In the genomic region with DNA sequence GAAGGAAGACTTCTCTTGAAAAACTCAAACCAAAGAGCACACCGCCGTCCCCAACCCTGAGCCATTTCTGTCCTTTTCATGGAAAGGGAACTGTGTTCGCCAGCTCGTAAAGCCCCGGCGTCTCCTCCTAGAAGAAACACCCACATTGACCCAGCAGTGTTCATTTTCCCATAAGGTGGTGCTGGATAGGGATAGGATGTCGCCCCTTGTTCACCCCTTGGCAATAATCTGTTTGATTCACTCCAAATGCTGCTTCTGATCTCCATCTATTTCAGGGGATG, we compare ENCODE assay signal across 20 cellular contexts.
DNase-seq lines count a peak whose midpoint lies in the region; ATAC-seq, FAIRE-seq and TF ChIP-seq lines count a peak whose summit lies in the region.
"Had no signal": no experiment of that assay in that cellular context is flagged by ENCODE, and none has a peak within 500 bp of the region (broad histone marks: within the 10 kb centered on the region; RNA-seq: fewer than 3 reads in every experiment).

No MANE protein-coding gene starts in this region.

- peak overlapping the region; percentile 92 for H3K27ac Mint-ChIP-seq in activated CD4-positive, alpha-beta T cell treated with anti-CD3 and anti-CD28 coated beads, Interleukin-2, amount 10 ng/mL, durations not matched to agents 7 days and 5 days
- H3K27ac Mint-ChIP-seq in CD4-positive, CD25-positive, alpha-beta regulatory T cell = peak overlapping the region; percentile 10 to 78 (median 65)
- peak overlapping the region; percentile 96 for H3K27ac Mint-ChIP-seq in activated CD4-positive, alpha-beta memory T cell treated with anti-CD3 and anti-CD28 coated beads for 36 hours
- peak overlapping the region; percentile 25 for H3K27ac Mint-ChIP-seq in central memory CD8-positive, alpha-beta T cell (ENCODE audit: low read depth)
- no peak overlapping the region for H3K27ac Mint-ChIP-seq in progenitor cell of endocrine pancreas
- H3K27ac Mint-ChIP-seq: B cell, memory B cell had no signal

- peak overlapping the region; percentile 20 for H3K4me3 Mint-ChIP-seq in activated CD4-positive, alpha-beta T cell treated with anti-CD3 and anti-CD28 coated beads, Interleukin-2, amount 10 ng/mL, durations not matched to agents 7 days and 5 days
- H3K4me3 Mint-ChIP-seq in CD4-positive, CD25-positive, alpha-beta regulatory T cell = peak overlapping the region in 3 of 4 donors; percentile 4 to 28 (median 20)
- peak overlapping the region; percentile 24 for H3K4me3 Mint-ChIP-seq in activated CD4-positive, alpha-beta memory T cell treated with anti-CD3 and anti-CD28 coated beads for 36 hours
- no peak overlapping the region for H3K4me3 Mint-ChIP-seq in central memory CD8-positive, alpha-beta T cell
- H3K4me3 Mint-ChIP-seq in progenitor cell of endocrine pancreas (ENCODE audit: low read depth) = no peak overlapping the region
- H3K4me3 Mint-ChIP-seq: B cell, memory B cell had no signal

- ATAC-seq in CD4-positive, CD25-positive, alpha-beta regulatory T cell (ENCODE audit: low read depth in 2 of 2) = no peak
- ATAC-seq in central memory CD8-positive, alpha-beta T cell (replicated peaks; ENCODE audit: extremely low read depth, poor library complexity, severe bottlenecking) = no peak

- CTCF ChIA-PET in activated CD4-positive, alpha-beta T cell treated with anti-CD3 and anti-CD28 coated beads, Interleukin-2, amount 10 ng/mL, durations not matched to agents 7 days and 5 days (lab: Charles Lee) = interaction anchor here (0.6 to 4.1 kb wide), 8 partner anchors 9 to 824 kb away, joined by 3 to 27 read pairs (median 4); no protein-coding TSS in a partner anchor
- CTCF ChIA-PET in activated CD4-positive, alpha-beta memory T cell treated with anti-CD3 and anti-CD28 coated beads for 36 hours (lab: Charles Lee) = interaction anchor here (0.8 to 4.3 kb wide), 15 partner anchors 8 to 508 kb away, joined by 3 to 36 read pairs (median 5); no protein-coding TSS in a partner anchor

- H3K9me3 Mint-ChIP-seq in activated CD4-positive, alpha-beta T cell treated with anti-CD3 and anti-CD28 coated beads, Interleukin-2, amount 10 ng/mL, durations not matched to agents 7 days and 5 days = peaks cover 9% of the 10 kb centered on the region
- H3K9me3 Mint-ChIP-seq in CD4-positive, CD25-positive, alpha-beta regulatory T cell = no peaks in the 10 kb centered on the region
- peaks cover 4% of the 10 kb centered on the region for H3K9me3 Mint-ChIP-seq in activated CD4-positive, alpha-beta memory T cell treated with anti-CD3 and anti-CD28 coated beads for 36 hours
- H3K9me3 Mint-ChIP-seq in central memory CD8-positive, alpha-beta T cell = no peaks in the 10 kb centered on the region
- no peaks in the 10 kb centered on the region for H3K9me3 Mint-ChIP-seq in progenitor cell of endocrine pancreas (ENCODE audit: low read depth)
- H3K9me3 Mint-ChIP-seq: memory B cell had no signal

- H3K27me3 ChIP-seq in CD4-positive, CD25-positive, alpha-beta regulatory T cell (ENCODE audit: control insufficient read depth, insufficient read depth, low read length) = no peaks in the 10 kb centered on the region
- H3K27me3 ChIP-seq: esophagus squamous epithelium had no signal

- H3K36me3 Mint-ChIP-seq in activated CD4-positive, alpha-beta T cell treated with anti-CD3 and anti-CD28 coated beads, Interleukin-2, amount 10 ng/mL, durations not matched to agents 7 days and 5 days (ENCODE audit: low read depth) = peaks cover 1% of the 10 kb centered on the region
- H3K36me3 Mint-ChIP-seq in CD4-positive, CD25-positive, alpha-beta regulatory T cell = no peaks in the 10 kb centered on the region
- H3K36me3 Mint-ChIP-seq in activated CD4-positive, alpha-beta memory T cell treated with anti-CD3 and anti-CD28 coated beads for 36 hours = peaks cover 23% of the 10 kb centered on the region
- no peaks in the 10 kb centered on the region for H3K36me3 Mint-ChIP-seq in central memory CD8-positive, alpha-beta T cell (ENCODE audit: insufficient read depth)
- H3K36me3 Mint-ChIP-seq in progenitor cell of endocrine pancreas (ENCODE audit: insufficient read depth) = no peaks in the 10 kb centered on the region

- FAIRE-seq in GM12892 (lab: Jason Lieb, UNC) = no peak
- FAIRE-seq: H1, RCC 7860 had no signal

- H3K27me3 Mint-ChIP-seq in activated CD4-positive, alpha-beta T cell treated with anti-CD3 and anti-CD28 coated beads, Interleukin-2, amount 10 ng/mL, durations not matched to agents 7 days and 5 days = no peaks in the 10 kb centered on the region
- no peaks in the 10 kb centered on the region for H3K27me3 Mint-ChIP-seq in CD4-positive, CD25-positive, alpha-beta regulatory T cell
- no peaks in the 10 kb centered on the region for H3K27me3 Mint-ChIP-seq in activated CD4-positive, alpha-beta memory T cell treated with anti-CD3 and anti-CD28 coated beads for 36 hours
- no peaks in the 10 kb centered on the region for H3K27me3 Mint-ChIP-seq in central memory CD8-positive, alpha-beta T cell
- H3K27me3 Mint-ChIP-seq in progenitor cell of endocrine pancreas = peaks cover 3% of the 10 kb centered on the region

- H3K9me3 ChIP-seq in CD4-positive, CD25-positive, alpha-beta regulatory T cell (ENCODE audit: control insufficient read depth in 2 of 2, low read length in 2 of 2) = no peaks in the 10 kb centered on the region
- H3K9me3 ChIP-seq: esophagus squamous epithelium had no signal

- intact Hi-C loops in activated CD4-positive, alpha-beta memory T cell treated with anti-CD3 and anti-CD28 coated beads for 36 hours (cut with micrococcal nuclease) = loop anchor here (1.0 to 10.0 kb wide), 15 partner anchors 10 to 1806 kb away; no protein-coding TSS in a partner anchor
- intact Hi-C loops in posterior cingulate gyrus (cut with DNase I) = loop anchor here (10.0 kb wide), 1 partner anchor 654 kb away; no protein-coding TSS in a partner anchor

- TF ChIP-seq POLR2A in GM12892 (IDR thresholded peaks at IDR 0.05; ENCODE audit: low read depth, low read length) = no peak

- peaks cover 3% of the 10 kb centered on the region for H3K4me1 ChIP-seq in CD4-positive, CD25-positive, alpha-beta regulatory T cell (ENCODE audit: control insufficient read depth, insufficient read depth, low read length, poor library complexity, severe bottlenecking)
- H3K4me1 ChIP-seq: esophagus squamous epithelium had no signal

- no peak for TF ChIP-seq CTCF in progenitor cell of endocrine pancreas (IDR thresholded peaks at IDR 0.05; ENCODE audit: unreplicated experiment)

- peak overlapping the region; percentile 20 for H3K4me3 ChIP-seq in CD4-positive, CD25-positive, alpha-beta regulatory T cell (ENCODE audit: low read depth, low read length)
- H3K4me3 ChIP-seq: esophagus squamous epithelium had no signal

- no peak overlapping the region for H3K27ac ChIP-seq in CD4-positive, CD25-positive, alpha-beta regulatory T cell (ENCODE audit: insufficient read depth, low read length, poor library complexity, severe bottlenecking)
- H3K27ac ChIP-seq: esophagus squamous epithelium, KMS-11 had no signal

- POLR2A ChIA-PET in activated CD4-positive, alpha-beta T cell treated with anti-CD3 and anti-CD28 coated beads, Interleukin-2, amount 10 ng/mL, durations not matched to agents 7 days and 5 days (lab: Charles Lee) = interaction anchor here (0.6 kb wide), 1 partner anchor 825 kb away, joined by 10 read pairs; no protein-coding TSS in a partner anchor
- POLR2A ChIA-PET in activated CD4-positive, alpha-beta memory T cell treated with anti-CD3 and anti-CD28 coated beads for 36 hours (lab: Charles Lee) = interaction anchor here (0.6 to 7.9 kb wide), 35 partner anchors 8 to 1740 kb away, joined by 3 to 232 read pairs (median 5); a partner anchor contains a TSS

- DNase-seq in activated CD4-positive, alpha-beta T cell treated with anti-CD3 and anti-CD28 coated beads, Interleukin-2, amount 10 ng/mL, durations not matched to agents 7 days and 5 days = no peak
- DNase-seq in activated CD4-positive, alpha-beta T cell treated with anti-CD3 and anti-CD28 coated beads for 1 hour = no peak
- DNase-seq in CD4-positive, CD25-positive, alpha-beta regulatory T cell = no peak
- DNase-seq in activated CD4-positive, alpha-beta memory T cell treated with anti-CD3 and anti-CD28 coated beads for 36 hours = no peak
- no peak for DNase-seq in central memory CD8-positive, alpha-beta T cell (ENCODE audit: low spot score in 2 of 2)
- no peak for DNase-seq in progenitor cell of endocrine pancreas (ENCODE audit: low spot score, unreplicated experiment)
- DNase-seq in posterior cingulate gyrus = no peak
- no peak for DNase-seq in GM12892 (ENCODE audit: insufficient read length)
- DNase-seq: dermis blood vessel endothelial cell, DMS153, esophagus squamous epithelium, foreskin melanocyte, hippocampal formation, NCI-H1436, NCI-H774 had no signal

- H3K36me3 ChIP-seq in CD4-positive, CD25-positive, alpha-beta regulatory T cell (ENCODE audit: control insufficient read depth, insufficient read depth, low read length) = no peaks in the 10 kb centered on the region
- H3K36me3 ChIP-seq: esophagus squamous epithelium had no signal

- peaks cover 55% of the 10 kb centered on the region for H3K4me1 Mint-ChIP-seq in activated CD4-positive, alpha-beta T cell treated with anti-CD3 and anti-CD28 coated beads, Interleukin-2, amount 10 ng/mL, durations not matched to agents 7 days and 5 days
- peaks cover 0 to 29% (median 14%) of the 10 kb centered on the region in 4 donors for H3K4me1 Mint-ChIP-seq in CD4-positive, CD25-positive, alpha-beta regulatory T cell
- H3K4me1 Mint-ChIP-seq in activated CD4-positive, alpha-beta memory T cell treated with anti-CD3 and anti-CD28 coated beads for 36 hours (ENCODE audit: low read depth) = peaks cover 90% of the 10 kb centered on the region
- H3K4me1 Mint-ChIP-seq in central memory CD8-positive, alpha-beta T cell = peaks cover 15% of the 10 kb centered on the region
- H3K4me1 Mint-ChIP-seq in progenitor cell of endocrine pancreas (ENCODE audit: low read depth) = peaks cover 6% of the 10 kb centered on the region

Comparison
In these comparisons a context has a peak if more than half of its experiments do, and no peak if none do; other contexts are left out.
1. H3K4me3 Mint-ChIP-seq: peak in activated CD4-positive, alpha-beta T cell treated with anti-CD3 and anti-CD28 coated beads, Interleukin-2, amount 10 ng/mL, durations not matched to agents 7 days and 5 days (single experiment), CD4-positive, CD25-positive, alpha-beta regulatory T cell (3 of 4) and activated CD4-positive, alpha-beta memory T cell treated with anti-CD3 and anti-CD28 coated beads for 36 hours (single experiment); none in central memory CD8-positive, alpha-beta T cell (single experiment) and progenitor cell of endocrine pancreas (single experiment).